Comparison of ENCODE assay signal across 11 cellular contexts in genomic region chr11:105244157-105244820, GRCh38.
DNase-seq lines count a peak whose midpoint lies in the region; ATAC-seq and TF ChIP-seq lines count a peak whose summit lies in the region.
"Had no signal": no experiment of that assay in that cellular context is flagged by ENCODE, and none has a peak within 500 bp of the region (broad histone marks: within the 10 kb centered on the region; RNA-seq: fewer than 3 reads in every experiment).

No MANE protein-coding gene starts in this region.

- H3K4me1 ChIP-seq in hepatocyte (ENCODE audit: insufficient read depth), result no peaks in the 10 kb centered on the region

- H3K27me3 ChIP-seq in hepatocyte, result no peaks in the 10 kb centered on the region
- no peaks in the 10 kb centered on the region for H3K27me3 ChIP-seq in H7 (ENCODE audit: control insufficient read depth, insufficient read depth, low read length)

- H3K27me3 Mint-ChIP-seq in activated T-cell treated with anti-CD3 and anti-CD28 coated beads, Interleukin-2, amount 50 U/mL, for 24 hours, result peaks cover 9% of the 10 kb centered on the region
- H3K27me3 Mint-ChIP-seq: activated naive CD4-positive, alpha-beta T cell treated with anti-CD3 and anti-CD28 coated beads, Interleukin-2, amount 10 ng/mL, durations not matched to agents 7 days and 5 days; B cell had no signal

- no peaks in the 10 kb centered on the region for H3K79me2 ChIP-seq in hepatocyte

- H2AFZ ChIP-seq in hepatocyte, result no peak overlapping the region

- no peaks in the 10 kb centered on the region for H4K20me1 ChIP-seq in hepatocyte (ENCODE audit: insufficient read depth, poor library complexity, severe bottlenecking)

- no peak for DNase-seq in Right ventricle myocardium superior
- DNase-seq in cardiac septum (ENCODE audit: low spot score), result no peak
- DNase-seq in amniotic stem cell (lab: John Stamatoyannopoulos, UW), result peak; percentile 51
- peak; percentile 7 for DNase-seq in hepatocyte (ENCODE audit: low spot score)
- DNase-seq in H7, result no peak
- no peak for DNase-seq in activated T-cell treated with anti-CD3 and anti-CD28 coated beads, Interleukin-2, amount 50 U/mL, for 24 hours
- DNase-seq: activated naive CD4-positive, alpha-beta T cell treated with anti-CD3 and anti-CD28 coated beads, Interleukin-2, amount 10 ng/mL, durations not matched to agents 7 days and 5 days had no signal

- no peaks in the 10 kb centered on the region for H3K4me1 Mint-ChIP-seq in activated T-cell treated with anti-CD3 and anti-CD28 coated beads, Interleukin-2, amount 50 U/mL, for 24 hours (ENCODE audit: low read depth)
- H3K4me1 Mint-ChIP-seq: activated naive CD4-positive, alpha-beta T cell treated with anti-CD3 and anti-CD28 coated beads, Interleukin-2, amount 10 ng/mL, durations not matched to agents 7 days and 5 days; B cell had no signal

- no peak for TF ChIP-seq CTCF in hepatocyte (IDR thresholded peaks at IDR 0.05; ENCODE audit: poor library complexity)

- no peaks in the 10 kb centered on the region for H3K9me2 ChIP-seq in hepatocyte (replicated peaks; ENCODE audit: insufficient read depth)

- H3K9me3 ChIP-seq in hepatocyte (ENCODE audit: low read depth), result no peaks in the 10 kb centered on the region

- no peaks in the 10 kb centered on the region for H3K36me3 Mint-ChIP-seq in activated T-cell treated with anti-CD3 and anti-CD28 coated beads, Interleukin-2, amount 50 U/mL, for 24 hours (ENCODE audit: low read depth)
- H3K36me3 Mint-ChIP-seq: activated naive CD4-positive, alpha-beta T cell treated with anti-CD3 and anti-CD28 coated beads, Interleukin-2, amount 10 ng/mL, durations not matched to agents 7 days and 5 days had no signal

- intact Hi-C loops in Right ventricle myocardium superior (cut with DNase I), result no loop called here
- intact Hi-C loops in cardiac septum (cut with DNase I), result no loop called here

- no peak overlapping the region for H3K4me2 ChIP-seq in hepatocyte

- no peak overlapping the region for H3K27ac ChIP-seq in hepatocyte
- H3K27ac ChIP-seq: HL-60 had no signal

- ATAC-seq in Right ventricle myocardium superior (ENCODE audit: poor library complexity) (peak; percentile 96), HG03342 (IDR thresholded peaks at IDR 0.05; ENCODE audit: unreplicated experiment) (no peak), HG02938 (IDR thresholded peaks at IDR 0.05; ENCODE audit: unreplicated experiment) (no peak)

- H3K36me3 ChIP-seq in hepatocyte (replicated peaks; ENCODE audit: insufficient read depth, low read depth) (no peaks in the 10 kb centered on the region), H7 (replicated peaks; ENCODE audit: control insufficient read depth, insufficient read depth, low read length) (no peaks in the 10 kb centered on the region)

- WGBS in hepatocyte (ENCODE audit: low lambda C conversion rate, missing lambda C conversion rate), result 84% methylated on average over 4 of the region's 4 CpGs

- H3K4me3 ChIP-seq in hepatocyte (no peak overlapping the region), H7 (ENCODE audit: insufficient read depth, low read depth, low read length) (no peak overlapping the region)

- H3K4me3 Mint-ChIP-seq in activated T-cell treated with anti-CD3 and anti-CD28 coated beads, Interleukin-2, amount 50 U/mL, for 24 hours, result no peak overlapping the region
- H3K4me3 Mint-ChIP-seq: activated naive CD4-positive, alpha-beta T cell treated with anti-CD3 and anti-CD28 coated beads, Interleukin-2, amount 10 ng/mL, durations not matched to agents 7 days and 5 days; B cell had no signal

- H3K27ac Mint-ChIP-seq in activated T-cell treated with anti-CD3 and anti-CD28 coated beads, Interleukin-2, amount 50 U/mL, for 24 hours, result no peak overlapping the region
- H3K27ac Mint-ChIP-seq: activated naive CD4-positive, alpha-beta T cell treated with anti-CD3 and anti-CD28 coated beads, Interleukin-2, amount 10 ng/mL, durations not matched to agents 7 days and 5 days; B cell had no signal

- H3K9me3 Mint-ChIP-seq in activated T-cell treated with anti-CD3 and anti-CD28 coated beads, Interleukin-2, amount 50 U/mL, for 24 hours, result no peaks in the 10 kb centered on the region
- H3K9me3 Mint-ChIP-seq: activated naive CD4-positive, alpha-beta T cell treated with anti-CD3 and anti-CD28 coated beads, Interleukin-2, amount 10 ng/mL, durations not matched to agents 7 days and 5 days had no signal

Comparison
In these comparisons a context has a peak if more than half of its experiments do, and no peak if none do; other contexts are left out.
1. DNase-seq: peak in amniotic stem cell (single experiment) and hepatocyte (single experiment); none in Right ventricle myocardium superior (single experiment), cardiac septum (single experiment), H7 (single experiment) and activated T-cell treated with anti-CD3 and anti-CD28 coated beads, Interleukin-2, amount 50 U/mL, for 24 hours (single experiment).